In the genomic region with DNA sequence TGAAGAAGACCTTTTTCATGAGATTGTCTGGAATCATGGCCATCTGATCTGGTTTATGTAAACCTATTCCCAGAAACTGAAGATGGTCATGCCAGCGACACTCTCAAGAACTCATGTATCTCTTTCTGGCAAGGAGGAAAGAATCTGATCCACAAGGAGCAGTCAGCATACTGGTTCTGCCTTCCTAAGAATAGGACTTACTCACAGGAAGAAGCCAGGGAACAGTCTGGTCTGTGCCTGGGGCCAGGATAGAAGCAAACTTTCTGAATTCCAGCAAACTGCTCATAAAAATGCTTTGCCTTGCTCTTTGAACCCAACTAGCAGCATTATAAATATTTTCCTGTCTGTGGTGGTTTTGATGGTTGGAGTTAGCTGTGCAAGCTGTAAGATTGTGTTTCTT, we compare ENCODE assay signal across 19 cellular contexts.
DNase-seq lines count a peak whose midpoint lies in the region; TF ChIP-seq lines count a peak whose summit lies in the region.
"Had no signal": no experiment of that assay in that cellular context is flagged by ENCODE, and none has a peak within 500 bp of the region (broad histone marks: within the 10 kb centered on the region; RNA-seq: fewer than 3 reads in every experiment).

No MANE protein-coding gene starts in this region.

- no peak for TF ChIP-seq POLR2A in Peyer's patch (IDR thresholded peaks at IDR 0.05)

- no peaks in the 10 kb centered on the region for H4K20me1 ChIP-seq in smooth muscle cell (ENCODE audit: low read depth)

- H3K4me3 ChIP-seq in SK-N-MC (0 out of 2 replicates have a peak overlapping the region, but pooled peaks have one; percentile 24), smooth muscle cell (no peak overlapping the region), Peyer's patch (no peak overlapping the region)
- H3K4me3 ChIP-seq: HAP-1, MG63 had no signal

- no peak overlapping the region for H2AFZ ChIP-seq in smooth muscle cell (ENCODE audit: low read depth)

- H3K9ac ChIP-seq in SK-N-MC (ENCODE audit: insufficient read length): no peak overlapping the region
- H3K9ac ChIP-seq in smooth muscle cell (ENCODE audit: low read depth): no peak overlapping the region

- H3K27me3 ChIP-seq in smooth muscle cell (ENCODE audit: low read depth): no peaks in the 10 kb centered on the region
- no peaks in the 10 kb centered on the region for H3K27me3 ChIP-seq in Peyer's patch
- H3K27me3 ChIP-seq: MG63 had no signal

- H3K79me2 ChIP-seq in smooth muscle cell (ENCODE audit: low read depth): no peaks in the 10 kb centered on the region

- H3F3A ChIP-seq in smooth muscle cell (ENCODE audit: low read depth): no peaks in the 10 kb centered on the region

- H3K36me3 ChIP-seq in SK-N-MC (ENCODE audit: insufficient read depth, low read length) (no peaks in the 10 kb centered on the region), smooth muscle cell (ENCODE audit: low read depth) (no peaks in the 10 kb centered on the region), Peyer's patch (no peaks in the 10 kb centered on the region)
- H3K36me3 ChIP-seq: HAP-1, MG63 had no signal

- peak; percentile 31 for DNase-seq in HT-29 (ENCODE audit: low spot score)
- no peak for DNase-seq in SK-N-MC (ENCODE audit: low read depth, low spot score)
- DNase-seq in iris pigment epithelial cell (ENCODE audit: low read depth): peak; percentile 0
- DNase-seq in smooth muscle cell (lab: John Stamatoyannopoulos, UW; ENCODE audit: unreplicated experiment): no peak
- no peak for DNase-seq in Peyer's patch
- DNase-seq in D341Med (ENCODE audit: low spot score): no peak
- DNase-seq in NCI-H510A (lab: John Stamatoyannopoulos, UW): no peak
- DNase-seq: ACHN; AML-193; CD4-positive, alpha-beta T cell; DMS79; KG1; MG63; NCI-H1092; NCI-H146; NCI-H2081; NCI-H510A treated with DMSO at 0.1 percent for 48 hours; SIG-M5 had no signal

- H3K9me3 ChIP-seq in SK-N-MC (ENCODE audit: low read depth, low read length) (no peaks in the 10 kb centered on the region), smooth muscle cell (replicated peaks; ENCODE audit: low read depth) (no peaks in the 10 kb centered on the region), Peyer's patch (no peaks in the 10 kb centered on the region)
- H3K9me3 ChIP-seq: HAP-1, MG63 had no signal

- WGBS in smooth muscle cell (ENCODE audit: low lambda C conversion rate): 92% methylated on average over 1 of the region's 1 CpG

- H3K4me1 ChIP-seq in smooth muscle cell (ENCODE audit: low read depth) (no peaks in the 10 kb centered on the region), Peyer's patch (no peaks in the 10 kb centered on the region)

- no peak for TF ChIP-seq CTCF in smooth muscle cell (IDR thresholded peaks at IDR 0.05; ENCODE audit: borderline replicate concordance, insufficient read depth, poor library complexity, severe bottlenecking)
- TF ChIP-seq CTCF in Peyer's patch (IDR thresholded peaks at IDR 0.05): no peak

- no peak overlapping the region for H3K4me2 ChIP-seq in smooth muscle cell

- peak overlapping the region; percentile 44; the same call in 1 of the 2 replicates for H3K27ac ChIP-seq in SK-N-MC
- peak overlapping the region; percentile 6 for H3K27ac ChIP-seq in smooth muscle cell (ENCODE audit: low read depth)
- H3K27ac ChIP-seq in Peyer's patch: no peak overlapping the region

Comparison
In these comparisons a context has a peak if more than half of its experiments do, and no peak if none do; other contexts are left out.
1. DNase-seq: peak in HT-29 (single experiment) and iris pigment epithelial cell (single experiment); none in SK-N-MC (single experiment), smooth muscle cell (single experiment), Peyer's patch (0 of 3), D341Med (single experiment) and NCI-H510A (single experiment).
2. H3K27ac ChIP-seq: peak in SK-N-MC (single experiment) and smooth muscle cell (single experiment); none in Peyer's patch (0 of 4).